1 cellular context compared by ENCODE assay signal in the genomic region with DNA sequence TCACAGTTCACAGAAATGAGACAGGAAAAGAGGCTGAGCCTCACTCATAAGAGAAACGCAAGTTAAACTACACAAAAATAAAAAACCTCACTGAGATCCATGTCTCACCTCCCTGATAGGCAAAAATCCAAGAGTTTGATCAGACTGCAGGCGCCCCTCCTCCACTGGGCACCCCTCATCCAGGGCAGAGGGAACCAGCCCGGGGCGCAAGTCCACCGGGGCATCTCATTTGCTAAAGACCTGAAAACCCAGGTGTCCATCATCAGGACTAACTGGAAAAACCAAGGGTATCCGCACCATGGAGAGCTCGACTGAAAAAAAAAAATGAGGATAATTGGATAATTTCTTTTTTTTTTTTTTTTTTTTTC.
TF ChIP-seq lines count a peak whose summit lies in the region.

No MANE protein-coding gene starts in this region.

TF ChIP-seq in A549, 52 proteins besides CTCF, POLR2A, EP300 and RAD21 (continued from another document):
- TF ChIP-seq, protein P1, sequence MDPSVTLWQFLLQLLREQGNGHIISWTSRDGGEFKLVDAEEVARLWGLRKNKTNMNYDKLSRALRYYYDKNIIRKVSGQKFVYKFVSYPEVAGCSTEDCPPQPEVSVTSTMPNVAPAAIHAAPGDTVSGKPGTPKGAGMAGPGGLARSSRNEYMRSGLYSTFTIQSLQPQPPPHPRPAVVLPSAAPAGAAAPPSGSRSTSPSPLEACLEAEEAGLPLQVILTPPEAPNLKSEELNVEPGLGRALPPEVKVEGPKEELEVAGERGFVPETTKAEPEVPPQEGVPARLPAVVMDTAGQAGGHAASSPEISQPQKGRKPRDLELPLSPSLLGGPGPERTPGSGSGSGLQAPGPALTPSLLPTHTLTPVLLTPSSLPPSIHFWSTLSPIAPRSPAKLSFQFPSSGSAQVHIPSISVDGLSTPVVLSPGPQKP (IDR thresholded peaks at IDR 0.05; ENCODE audit: low read depth, low read length): no peak
- TF ChIP-seq, protein P2, sequence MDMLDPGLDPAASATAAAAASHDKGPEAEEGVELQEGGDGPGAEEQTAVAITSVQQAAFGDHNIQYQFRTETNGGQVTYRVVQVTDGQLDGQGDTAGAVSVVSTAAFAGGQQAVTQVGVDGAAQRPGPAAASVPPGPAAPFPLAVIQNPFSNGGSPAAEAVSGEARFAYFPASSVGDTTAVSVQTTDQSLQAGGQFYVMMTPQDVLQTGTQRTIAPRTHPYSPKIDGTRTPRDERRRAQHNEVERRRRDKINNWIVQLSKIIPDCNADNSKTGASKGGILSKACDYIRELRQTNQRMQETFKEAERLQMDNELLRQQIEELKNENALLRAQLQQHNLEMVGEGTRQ (IDR thresholded peaks at IDR 0.05): no peak
- TF ChIP-seq ZSCAN20 (CRISPR knock-in tag; IDR thresholded peaks at IDR 0.05) (no peak), NFE2L2 (conservative IDR thresholded peaks at IDR 0.05; ENCODE audit: low read length) (no peak)
